1 cellular context compared by ENCODE assay signal in the genomic region with DNA sequence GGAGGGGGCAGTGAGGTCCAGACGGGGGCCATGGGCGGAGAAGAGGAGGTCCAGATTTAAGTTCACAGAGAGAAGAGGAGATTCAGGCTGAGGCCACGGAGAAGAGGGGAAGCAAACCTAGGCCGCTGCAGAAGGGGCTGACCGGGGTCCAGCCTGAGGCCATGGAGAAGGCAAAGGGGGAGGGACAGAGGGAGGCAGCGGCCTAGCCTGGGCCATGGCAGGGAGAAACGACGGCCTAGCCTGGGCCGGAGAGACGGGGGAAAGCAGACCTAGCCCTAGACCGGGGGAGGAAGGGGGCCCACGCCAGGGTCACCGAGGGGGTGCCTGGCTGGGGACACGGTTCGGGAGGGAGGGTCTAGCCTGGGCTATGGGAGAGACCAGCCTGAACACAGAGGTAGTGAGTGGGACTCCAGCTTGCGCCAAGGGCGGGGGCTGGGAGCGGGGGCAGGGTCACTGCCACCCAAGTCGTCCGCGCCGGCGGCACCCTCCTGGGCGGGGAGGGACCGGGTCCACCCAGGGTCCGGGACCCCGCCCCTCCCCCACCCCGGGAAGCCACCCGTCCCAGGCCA.
TF ChIP-seq lines count a peak whose summit lies in the region.

No MANE protein-coding gene starts in this region.

TF ChIP-seq in GM12878, 131 proteins besides CTCF, POLR2A, EP300 and RAD21:
- TF ChIP-seq SMAD1 (IDR thresholded peaks at IDR 0.05; ENCODE audit: low read depth, partially characterized antibody) (no peak), BCL11A (IDR thresholded peaks at IDR 0.05; ENCODE audit: low read depth, low read length) (no peak), RFX5 (IDR thresholded peaks at IDR 0.05; ENCODE audit: low read depth, low read length) (no peak), NR2C2 (IDR thresholded peaks at IDR 0.05; ENCODE audit: borderline replicate concordance, control insufficient read depth, insufficient read length, low read depth) (no peak), SUZ12 (IDR thresholded peaks at IDR 0.05; ENCODE audit: unreplicated experiment) (no peak), POLR2AphosphoS2 (IDR thresholded peaks at IDR 0.05; ENCODE audit: low read depth, low read length) (no peak), CBX3 (IDR thresholded peaks at IDR 0.05; ENCODE audit: borderline replicate concordance, low read depth) (no peak), POLR2AphosphoS5 (IDR thresholded peaks at IDR 0.05; ENCODE audit: low read length) (peak; percentile 28; the same call in 1 of the 2 replicates), TAF1 (IDR thresholded peaks at IDR 0.05; ENCODE audit: borderline replicate concordance, low read depth, low read length) (no peak), ZNF384 (IDR thresholded peaks at IDR 0.05; ENCODE audit: borderline replicate concordance, low read depth, low read length) (no peak), NR2F1 (conservative IDR thresholded peaks at IDR 0.05) (peak; percentile 24; the same call in 1 of the 2 replicates), ATF3 (IDR thresholded peaks at IDR 0.05; ENCODE audit: borderline replicate concordance, extremely low read depth, low read depth, low read length) (no peak), RELB (IDR thresholded peaks at IDR 0.05; ENCODE audit: low read depth) (no peak), BCLAF1 (IDR thresholded peaks at IDR 0.05) (no peak), FOXK2 (IDR thresholded peaks at IDR 0.05) (no peak), JUND (IDR thresholded peaks at IDR 0.05; ENCODE audit: low read depth, low read length) (no peak), HDGF (IDR thresholded peaks at IDR 0.05) (no peak; the same call in 1 of the 2 replicates)
TF ChIP-seq in GM12878: peak in this region for 2.
